ENCODE assay signal across 1 cellular context in genomic region chr1:212477680-212478466, GRCh38.
TF ChIP-seq lines count a peak whose summit lies in the region.

No MANE protein-coding gene starts in this region.

TF ChIP-seq in K562, 482 proteins besides CTCF, POLR2A, EP300 and RAD21 (continued from another document and continues in another):
- TF ChIP-seq, protein P1, sequence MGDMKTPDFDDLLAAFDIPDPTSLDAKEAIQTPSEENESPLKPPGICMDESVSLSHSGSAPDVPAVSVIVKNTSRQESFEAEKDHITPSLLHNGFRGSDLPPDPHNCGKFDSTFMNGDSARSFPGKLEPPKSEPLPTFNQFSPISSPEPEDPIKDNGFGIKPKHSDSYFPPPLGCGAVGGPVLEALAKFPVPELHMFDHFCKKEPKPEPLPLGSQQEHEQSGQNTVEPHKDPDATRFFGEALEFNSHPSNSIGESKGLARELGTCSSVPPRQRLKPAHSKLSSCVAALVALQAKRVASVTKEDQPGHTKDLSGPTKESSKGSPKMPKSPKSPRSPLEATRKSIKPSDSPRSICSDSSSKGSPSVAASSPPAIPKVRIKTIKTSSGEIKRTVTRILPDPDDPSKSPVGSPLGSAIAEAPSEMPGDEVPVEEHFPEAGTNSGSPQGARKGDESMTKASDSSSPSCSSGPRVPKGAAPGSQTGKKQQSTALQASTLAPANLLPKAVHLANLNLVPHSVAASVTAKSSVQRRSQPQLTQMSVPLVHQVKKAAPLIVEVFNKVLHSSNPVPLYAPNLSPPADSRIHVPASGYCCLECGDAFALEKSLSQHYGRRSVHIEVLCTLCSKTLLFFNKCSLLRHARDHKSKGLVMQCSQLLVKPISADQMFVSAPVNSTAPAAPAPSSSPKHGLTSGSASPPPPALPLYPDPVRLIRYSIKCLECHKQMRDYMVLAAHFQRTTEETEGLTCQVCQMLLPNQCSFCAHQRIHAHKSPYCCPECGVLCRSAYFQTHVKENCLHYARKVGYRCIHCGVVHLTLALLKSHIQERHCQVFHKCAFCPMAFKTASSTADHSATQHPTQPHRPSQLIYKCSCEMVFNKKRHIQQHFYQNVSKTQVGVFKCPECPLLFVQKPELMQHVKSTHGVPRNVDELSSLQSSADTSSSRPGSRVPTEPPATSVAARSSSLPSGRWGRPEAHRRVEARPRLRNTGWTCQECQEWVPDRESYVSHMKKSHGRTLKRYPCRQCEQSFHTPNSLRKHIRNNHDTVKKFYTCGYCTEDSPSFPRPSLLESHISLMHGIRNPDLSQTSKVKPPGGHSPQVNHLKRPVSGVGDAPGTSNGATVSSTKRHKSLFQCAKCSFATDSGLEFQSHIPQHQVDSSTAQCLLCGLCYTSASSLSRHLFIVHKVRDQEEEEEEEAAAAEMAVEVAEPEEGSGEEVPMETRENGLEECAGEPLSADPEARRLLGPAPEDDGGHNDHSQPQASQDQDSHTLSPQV (IDR thresholded peaks at IDR 0.05), result peak; percentile 98
- TF ChIP-seq ZNF780A (CRISPR knock-in tag; IDR thresholded peaks at IDR 0.05) (peak; percentile 73; the same call in 1 of the 2 replicates), KDM2B (CRISPR knock-in tag; IDR thresholded peaks at IDR 0.05) (peak; percentile 92; the same call in 1 of the 2 replicates), ZNF277 (CRISPR knock-in tag; IDR thresholded peaks at IDR 0.05; ENCODE audit: borderline replicate concordance) (no peak), KDM1A (IDR thresholded peaks at IDR 0.05) (no peak), SIX5 (IDR thresholded peaks at IDR 0.05; ENCODE audit: borderline replicate concordance in 1 of 2, insufficient read depth in 1 of 2, low read depth in 1 of 2, low read length in 2 of 2) (no peak), CBX3 (IDR thresholded peaks at IDR 0.05; ENCODE audit: borderline replicate concordance in 1 of 2, low read length in 2 of 2) (no peak), AFF4 (CRISPR knock-in tag; IDR thresholded peaks at IDR 0.05) (no peak), PML (IDR thresholded peaks at IDR 0.05; ENCODE audit: low read length) (no peak), TFAM (CRISPR knock-in tag; conservative IDR thresholded peaks at IDR 0.05) (no peak), PTRF (tag; IDR thresholded peaks at IDR 0.05) (peak; percentile 94), SRSF9 (IDR thresholded peaks at IDR 0.05; ENCODE audit: borderline replicate concordance, low read depth, low read length) (no peak), ZNF551 (CRISPR knock-in tag; IDR thresholded peaks at IDR 0.05) (no peak; the same call in 1 of the 2 replicates), ZC3H4 (CRISPR knock-in tag; IDR thresholded peaks at IDR 0.05; ENCODE audit: borderline replicate concordance) (no peak), FOXM1 (IDR thresholded peaks at IDR 0.05; ENCODE audit: low read depth) (no peak), FOXM1 (CRISPR knock-in tag; IDR thresholded peaks at IDR 0.05; ENCODE audit: low read depth) (no peak), ZNF224 (CRISPR knock-in tag; IDR thresholded peaks at IDR 0.05) (no peak), KLF10 (CRISPR knock-in tag; IDR thresholded peaks at IDR 0.05) (0 out of 2 replicates have a peak, but pooled peaks have one; percentile 69), NEUROD1 (IDR thresholded peaks at IDR 0.05; ENCODE audit: borderline replicate concordance, low read depth, low read length, partially characterized antibody) (no peak), MAFK (IDR thresholded peaks at IDR 0.05; ENCODE audit: low read length) (no peak), RBM22 (IDR thresholded peaks at IDR 0.05; ENCODE audit: low read depth, low read length, poor library complexity, severe bottlenecking) (no peak), PYGO2 (tag; IDR thresholded peaks at IDR 0.05) (peak; percentile 98), ERF (CRISPR knock-in tag; IDR thresholded peaks at IDR 0.05) (peak; percentile 98), NCOA1 (IDR thresholded peaks at IDR 0.05; ENCODE audit: low read depth) (no peak), ZNF311 (CRISPR knock-in tag; IDR thresholded peaks at IDR 0.05) (peak; percentile 95), CBFA2T2 (conservative IDR thresholded peaks at IDR 0.05) (no peak), ZNF444 (CRISPR knock-in tag; IDR thresholded peaks at IDR 0.05) (peak; percentile 93), STAT5B (CRISPR knock-in tag; IDR thresholded peaks at IDR 0.05) (peak; percentile 83), CHD7 (IDR thresholded peaks at IDR 0.05; ENCODE audit: low read depth, low read length) (no peak), TCFL5 (CRISPR knock-in tag; conservative IDR thresholded peaks at IDR 0.05) (peak; percentile 97), THRAP3 (IDR thresholded peaks at IDR 0.05; ENCODE audit: borderline replicate concordance) (no peak), XRCC3 (IDR thresholded peaks at IDR 0.05) (no peak), RBM39 (optimal IDR thresholded peaks at IDR 0.05; ENCODE audit: low read depth, low read length) (no peak), ZNF239 (CRISPR knock-in tag; IDR thresholded peaks at IDR 0.05) (peak; percentile 96), ZNF764 (CRISPR knock-in tag; IDR thresholded peaks at IDR 0.05; ENCODE audit: low read depth) (no peak)
- TF ChIP-seq, protein P2, sequence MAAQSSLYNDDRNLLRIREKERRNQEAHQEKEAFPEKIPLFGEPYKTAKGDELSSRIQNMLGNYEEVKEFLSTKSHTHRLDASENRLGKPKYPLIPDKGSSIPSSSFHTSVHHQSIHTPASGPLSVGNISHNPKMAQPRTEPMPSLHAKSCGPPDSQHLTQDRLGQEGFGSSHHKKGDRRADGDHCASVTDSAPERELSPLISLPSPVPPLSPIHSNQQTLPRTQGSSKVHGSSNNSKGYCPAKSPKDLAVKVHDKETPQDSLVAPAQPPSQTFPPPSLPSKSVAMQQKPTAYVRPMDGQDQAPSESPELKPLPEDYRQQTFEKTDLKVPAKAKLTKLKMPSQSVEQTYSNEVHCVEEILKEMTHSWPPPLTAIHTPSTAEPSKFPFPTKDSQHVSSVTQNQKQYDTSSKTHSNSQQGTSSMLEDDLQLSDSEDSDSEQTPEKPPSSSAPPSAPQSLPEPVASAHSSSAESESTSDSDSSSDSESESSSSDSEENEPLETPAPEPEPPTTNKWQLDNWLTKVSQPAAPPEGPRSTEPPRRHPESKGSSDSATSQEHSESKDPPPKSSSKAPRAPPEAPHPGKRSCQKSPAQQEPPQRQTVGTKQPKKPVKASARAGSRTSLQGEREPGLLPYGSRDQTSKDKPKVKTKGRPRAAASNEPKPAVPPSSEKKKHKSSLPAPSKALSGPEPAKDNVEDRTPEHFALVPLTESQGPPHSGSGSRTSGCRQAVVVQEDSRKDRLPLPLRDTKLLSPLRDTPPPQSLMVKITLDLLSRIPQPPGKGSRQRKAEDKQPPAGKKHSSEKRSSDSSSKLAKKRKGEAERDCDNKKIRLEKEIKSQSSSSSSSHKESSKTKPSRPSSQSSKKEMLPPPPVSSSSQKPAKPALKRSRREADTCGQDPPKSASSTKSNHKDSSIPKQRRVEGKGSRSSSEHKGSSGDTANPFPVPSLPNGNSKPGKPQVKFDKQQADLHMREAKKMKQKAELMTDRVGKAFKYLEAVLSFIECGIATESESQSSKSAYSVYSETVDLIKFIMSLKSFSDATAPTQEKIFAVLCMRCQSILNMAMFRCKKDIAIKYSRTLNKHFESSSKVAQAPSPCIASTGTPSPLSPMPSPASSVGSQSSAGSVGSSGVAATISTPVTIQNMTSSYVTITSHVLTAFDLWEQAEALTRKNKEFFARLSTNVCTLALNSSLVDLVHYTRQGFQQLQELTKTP (IDR thresholded peaks at IDR 0.05; ENCODE audit: low read depth in 1 of 2, partially characterized antibody in 2 of 2), result no peak
